In genomic region chr2:189610700-189611099, GRCh38 we compare ENCODE assay signal across 18 cellular contexts. TPM values are rescaled to one million over a fixed set of nuclear protein-coding genes. Genes with fewer than 3 reads are reported as not detected.
DNase-seq lines count a peak whose midpoint lies in the region; ATAC-seq, FAIRE-seq and TF ChIP-seq lines count a peak whose summit lies in the region.
"Had no signal": no experiment of that assay in that cellular context is flagged by ENCODE, and none has a peak within 500 bp of the region (broad histone marks: within the 10 kb centered on the region; RNA-seq: fewer than 3 reads in every experiment).

No MANE protein-coding gene starts in this region.

- POLR2A ChIA-PET in K562 (lab: Yijun Ruan, JAX) = no interaction called here

- BruUV-seq in K562 (replicated peaks; lab: Mats Ljungman, UMichigan) = no TSS peak

- no peak overlapping the region for H3K9ac ChIP-seq in K562 (ENCODE audit: insufficient read depth in 1 of 2, low read depth in 2 of 2, low read length in 2 of 2)

- no peak overlapping the region for H3K4me2 ChIP-seq in K562 (ENCODE audit: insufficient read depth, low read length)
- H3K4me2 ChIP-seq: GM23338 had no signal

- no peak for TF ChIP-seq RAD21 in K562 (CRISPR knock-in tag; conservative IDR thresholded peaks at IDR 0.05 in 1 of 2, IDR thresholded peaks at IDR 0.05 in 1 of 2)

- H3K4me1 ChIP-seq in K562 (replicated peaks in 1 of 2; ENCODE audit: control insufficient read depth in 2 of 2, insufficient read depth in 2 of 2, low read length in 2 of 2) (peaks cover 7 to 64% of the 10 kb centered on the region in 2 experiments), left lung (peaks cover 13 to 26% of the 10 kb centered on the region in 2 donors), thyroid gland (peaks cover 26 to 40% of the 10 kb centered on the region in 2 donors), heart left ventricle (peaks cover 0 to 29% (median 17%) of the 10 kb centered on the region in 12 donors)
- H3K4me1 ChIP-seq: HAP-1 had no signal

- 15% methylated on average over 2 of the region's 2 CpGs for WGBS in K562 (ENCODE audit: insufficient coverage, low coverage, missing lambda C conversion rate)
- WGBS in thyroid gland, 2 donors = 93 to 97% methylated on average over 2 of the region's 2 CpGs
- WGBS in heart left ventricle, 4 donors = 84 to 96% (median 92%) methylated on average over 2 of the region's 2 CpGs

- TF ChIP-seq CTCF in K562 (IDR thresholded peaks at IDR 0.05 in 2 of 3, conservative IDR thresholded peaks at IDR 0.05 in 1 of 3; ENCODE audit: insufficient read depth in 2 of 3, low read depth in 1 of 3, low read length in 3 of 3) = no peak
- no peak for TF ChIP-seq CTCF in left lung (IDR thresholded peaks at IDR 0.05)
- TF ChIP-seq CTCF in thyroid gland (IDR thresholded peaks at IDR 0.05) = no peak
- TF ChIP-seq CTCF in heart left ventricle (IDR thresholded peaks at IDR 0.05) = no peak

- H3K9me3 ChIP-seq in K562 (replicated peaks; ENCODE audit: control insufficient read depth, insufficient read depth, low read depth, low read length) = no peaks in the 10 kb centered on the region
- H3K9me3 ChIP-seq in left lung = no peaks in the 10 kb centered on the region
- H3K9me3 ChIP-seq in thyroid gland = no peaks in the 10 kb centered on the region
- no peaks in the 10 kb centered on the region for H3K9me3 ChIP-seq in heart left ventricle
- H3K9me3 ChIP-seq: HAP-1 had no signal

- H4K20me1 ChIP-seq in K562 (replicated peaks; ENCODE audit: control insufficient read depth, insufficient read depth, low read length) = no peaks in the 10 kb centered on the region

- peak; percentile 19 for FAIRE-seq in K562 (lab: Jason Lieb, UNC)
- FAIRE-seq: GM12878, GM18507, HepG2, HTR-8/SVneo had no signal

- H3K36me3 ChIP-seq in K562 (ENCODE audit: control insufficient read depth, insufficient read depth, low read length) (no peaks in the 10 kb centered on the region; the same call in 2 of the 3 replicates), left lung (no peaks in the 10 kb centered on the region), thyroid gland (no peaks in the 10 kb centered on the region), heart left ventricle (no peaks in the 10 kb centered on the region)
- H3K36me3 ChIP-seq: HAP-1 had no signal

- 0 out of 2 replicates have a peak overlapping the region, but pooled peaks have one; percentile 19 for H2AFZ ChIP-seq in K562 (ENCODE audit: low read depth, low read length)
- H2AFZ ChIP-seq: GM23338 had no signal

- intact Hi-C loops in K562 (cut with micrococcal nuclease) = no loop called here
- intact Hi-C loops in left lung (cut with DNase I) = no loop called here
- intact Hi-C loops in thyroid gland (cut with DNase I) = no loop called here
- intact Hi-C loops in heart left ventricle (cut with DNase I) = loop anchor here in 1 of 10 donors (2.0 kb wide), 1 partner anchor 30 kb away; the partner anchor contains the start of gene SLC40A1

- H3K27me3 ChIP-seq in K562 (ENCODE audit: control insufficient read depth in 2 of 2, insufficient read depth in 2 of 2, low read length in 2 of 2) (no peaks in the 10 kb centered on the region), left lung (no peaks in the 10 kb centered on the region), thyroid gland (no peaks in the 10 kb centered on the region), heart left ventricle (no peaks in the 10 kb centered on the region)

- no peak for TF ChIP-seq EP300 in K562 (IDR thresholded peaks at IDR 0.05; ENCODE audit: low read length)

- TF ChIP-seq POLR2A in K562 (conservative IDR thresholded peaks at IDR 0.05) (no peak), thyroid gland (IDR thresholded peaks at IDR 0.05) (no peak), heart left ventricle (IDR thresholded peaks at IDR 0.05) (no peak)

- no peak overlapping the region for H3K27ac ChIP-seq in K562 (ENCODE audit: extremely low read depth, low read depth, low read length)
- H3K27ac ChIP-seq in left lung = peak overlapping the region; percentile 15 to 43
- peak overlapping the region in 2 of 3 donors; percentile 53 to 73 for H3K27ac ChIP-seq in thyroid gland
- H3K27ac ChIP-seq in heart left ventricle = no peak overlapping the region

- H3K9me1 ChIP-seq in K562 (ENCODE audit: control insufficient read depth, insufficient read depth, low read length) = no peaks in the 10 kb centered on the region

- H3K79me2 ChIP-seq in K562 (ENCODE audit: control insufficient read depth, insufficient read depth, low read length) = no peaks in the 10 kb centered on the region

- CTCF ChIA-PET in K562 (lab: Yijun Ruan, JAX; ENCODE audit: low intra/inter-chr PET ratio) = no interaction called here

- DNase-seq in NCI-H226 = peak; percentile 18
- DNase-seq in K562 (ENCODE audit: extremely low read depth in 1 of 4, low spot score in 3 of 4) = no peak
- no peak for DNase-seq in left lung
- DNase-seq in thyroid gland = no peak
- DNase-seq in heart left ventricle = no peak
- DNase-seq in amniotic stem cell (lab: John Stamatoyannopoulos, UW) = no peak
- DNase-seq: C1 segment of cervical spinal cord; Calu3; CD4-positive, alpha-beta T cell; DMS79; HFFc6 had no signal

- in situ Hi-C loops in K562 (cut with MboI) = no loop called here

- no peak overlapping the region for H3K4me3 ChIP-seq in K562
- H3K4me3 ChIP-seq in left lung = no peak overlapping the region
- no peak overlapping the region for H3K4me3 ChIP-seq in thyroid gland (replicated peaks in 1 of 3)
- H3K4me3 ChIP-seq in heart left ventricle = no peak overlapping the region
- H3K4me3 ChIP-seq: GM12878, GM23338, HAP-1 had no signal

- ATAC-seq in K562 (peak; percentile 24; the same call in 1 of the 3 replicates), left lung (peak; percentile 55), heart left ventricle (no peak), HG02571 (IDR thresholded peaks at IDR 0.05; ENCODE audit: unreplicated experiment) (no peak)
- ATAC-seq: GM12878, GM23338, HepG2 had no signal

TF ChIP-seq in K562, 482 proteins besides CTCF, POLR2A, EP300 and RAD21 (continues in another document):
- TF ChIP-seq MEIS2 (IDR thresholded peaks at IDR 0.05; ENCODE audit: partially characterized antibody) = peak; percentile 70
- TF ChIP-seq ZNF431 (CRISPR knock-in tag; IDR thresholded peaks at IDR 0.05) = no peak
- TF ChIP-seq BRD9 (IDR thresholded peaks at IDR 0.05; ENCODE audit: low read depth, partially characterized antibody) = no peak
- no peak for TF ChIP-seq ZNF24 (IDR thresholded peaks at IDR 0.05)
- peak; percentile 55 for TF ChIP-seq PKNOX1 (IDR thresholded peaks at IDR 0.05)
- TF ChIP-seq TCFL5 (CRISPR knock-in tag; conservative IDR thresholded peaks at IDR 0.05) = no peak

RNA-seq across cellular contexts. Expression of gene SLC40A1, which starts 30.1 kb away (rescaled TPM):
- total RNA-seq in K562 (2011; cell fraction: chromatin; rRNA removed; ENCODE audit: low replicate concordance) = 68.8 and 93.7 TPM in 2 replicates
- total RNA-seq in K562 (2011; cell fraction: nucleolus; rRNA removed) = 41.2 and 67.8 TPM in 2 replicates
- 71.1 and 83.7 TPM in 2 replicates for total RNA-seq in K562 (2011; cell fraction: nucleoplasm; rRNA removed)
- 61.3 and 64.9 TPM in 2 replicates for total RNA-seq in K562 (2014; rRNA removed)
- total RNA-seq in K562 (2014; rRNA removed; fragmentation: Illumina TruSeq; extraction: Trizol) = 71.2 and 79.7 TPM in 2 replicates
- total RNA-seq in K562 (2015; rRNA removed; fragmentation: Illumina TruSeq; extraction: Trizol) = 87.6 and 95.9 TPM in 2 replicates
- 44.1 and 47.8 TPM in 2 replicates for total RNA-seq in K562 (2021)
- 29.8 and 53.5 TPM in 2 replicates for polyA plus RNA-seq in K562 (2011; rRNA removed)
- 30.2 and 32.8 TPM in 2 replicates for polyA plus RNA-seq in K562 (2011; cell fraction: cytosol; rRNA removed)
- polyA plus RNA-seq in K562 (2011; cell fraction: nucleus; rRNA removed) = 56.2 and 99.4 TPM in 2 replicates
- 26.8 and 44.9 TPM in 2 replicates for polyA plus RNA-seq in K562 (2012)
- polyA plus RNA-seq in K562 (2014; fragmentation: Illumina TruSeq; extraction: Trizol) = 60.6 and 65.1 TPM in 2 replicates
- 10 to 100 TPM; 53.3 to 54.9 TPM for polyA plus RNA-seq in K562 (2014; fragmentation: Nextera tagmentation; extraction: Ambion mirVana)
- polyA plus RNA-seq in K562 (2014; rRNA removed) = 41.0 and 42.2 TPM in 2 replicates
- polyA minus RNA-seq in K562 (2011; rRNA and poly(A)+ RNA removed) = 62.5 and 95.5 TPM in 2 replicates
- 15.3 and 44.3 TPM in 2 replicates for polyA minus RNA-seq in K562 (2011; cell fraction: cytosol; rRNA and poly(A)+ RNA removed)
- polyA minus RNA-seq in K562 (2011; cell fraction: nucleus; rRNA and poly(A)+ RNA removed) = 67.9 and 73.3 TPM in 2 replicates
- total RNA-seq in left lung = 100 to 1,000 TPM; 104 to 153 TPM
- 100 to 1,000 TPM; 115 to 285 (median 133) TPM for total RNA-seq in thyroid gland
- 100 to 1,000 TPM in 2 of 9 donors, 10 to 100 TPM in 7; 21.9 to 109 (median 42.9) TPM for total RNA-seq in heart left ventricle
- polyA plus RNA-seq in heart left ventricle = 10 to 100 TPM; 10.2 to 20.3 TPM
- total RNA-seq: GM23338, HFFc6 had no signal

RNA-seq across cellular contexts. Expression of gene ASNSD1, which starts 50.6 kb away (rescaled TPM):
- 9.2 and 28.4 TPM in 2 replicates for total RNA-seq in K562 (2011; cell fraction: chromatin; rRNA removed; ENCODE audit: low replicate concordance)
- 6.0 and 7.0 TPM in 2 replicates for total RNA-seq in K562 (2011; cell fraction: nucleolus; rRNA removed)
- total RNA-seq in K562 (2011; cell fraction: nucleoplasm; rRNA removed) = 10.2 and 10.3 TPM in 2 replicates
- total RNA-seq in K562 (2014; rRNA removed) (25.1 and 26.9 TPM in 2 replicates), K562 (2014; rRNA removed; fragmentation: Illumina TruSeq; extraction: Trizol) (41.2 and 47.2 TPM in 2 replicates), K562 (2015; rRNA removed; fragmentation: Illumina TruSeq; extraction: Trizol) (40.1 and 40.5 TPM in 2 replicates), K562 (2021) (23.9 and 27.0 TPM in 2 replicates), left lung (10 to 100 TPM; 34.1 to 37.0 TPM), thyroid gland (10 to 100 TPM; 42.0 to 80.9 (median 49.3) TPM), heart left ventricle (10 to 100 TPM; 26.3 to 43.5 (median 32.4) TPM)
- polyA plus RNA-seq in K562 (2011; rRNA removed) (19.1 and 31.7 TPM in 2 replicates), K562 (2014; fragmentation: Illumina TruSeq; extraction: Trizol) (33.6 and 46.5 TPM in 2 replicates), K562 (2014; fragmentation: Nextera tagmentation; extraction: Ambion mirVana) (10 to 100 TPM; 38.3 to 56.4 TPM), K562 (2014; rRNA removed) (28.4 and 30.3 TPM in 2 replicates), heart left ventricle (10 to 100 TPM; 30.3 to 46.0 TPM)
- polyA plus RNA-seq in K562 (2011; cell fraction: cytosol; rRNA removed) = 3.4 and 9.2 TPM in 2 replicates
- 5.1 and 7.2 TPM in 2 replicates for polyA plus RNA-seq in K562 (2011; cell fraction: nucleus; rRNA removed)
- 17.7 and 21.5 TPM in 2 replicates for polyA plus RNA-seq in K562 (2012)
- 40.6 and 40.8 TPM in 2 replicates for polyA minus RNA-seq in K562 (2011; rRNA and poly(A)+ RNA removed)
- polyA minus RNA-seq in K562 (2011; cell fraction: cytosol; rRNA and poly(A)+ RNA removed) = 32.7 and 48.7 TPM in 2 replicates
- 7.0 and 13.2 TPM in 2 replicates for polyA minus RNA-seq in K562 (2011; cell fraction: nucleus; rRNA and poly(A)+ RNA removed)

Comparison
In these comparisons a context has a peak if more than half of its experiments do, and no peak if none do; other contexts are left out.
1. ATAC-seq: peak in K562 (single experiment) and left lung (single experiment); none in heart left ventricle (0 of 4) and HG02571 (single experiment).
2. H3K27ac ChIP-seq: peak in left lung (2 of 2) and thyroid gland (2 of 3); none in K562 (single experiment) and heart left ventricle (0 of 12).